ENCODE assay signal across 16 cellular contexts in the genomic region with DNA sequence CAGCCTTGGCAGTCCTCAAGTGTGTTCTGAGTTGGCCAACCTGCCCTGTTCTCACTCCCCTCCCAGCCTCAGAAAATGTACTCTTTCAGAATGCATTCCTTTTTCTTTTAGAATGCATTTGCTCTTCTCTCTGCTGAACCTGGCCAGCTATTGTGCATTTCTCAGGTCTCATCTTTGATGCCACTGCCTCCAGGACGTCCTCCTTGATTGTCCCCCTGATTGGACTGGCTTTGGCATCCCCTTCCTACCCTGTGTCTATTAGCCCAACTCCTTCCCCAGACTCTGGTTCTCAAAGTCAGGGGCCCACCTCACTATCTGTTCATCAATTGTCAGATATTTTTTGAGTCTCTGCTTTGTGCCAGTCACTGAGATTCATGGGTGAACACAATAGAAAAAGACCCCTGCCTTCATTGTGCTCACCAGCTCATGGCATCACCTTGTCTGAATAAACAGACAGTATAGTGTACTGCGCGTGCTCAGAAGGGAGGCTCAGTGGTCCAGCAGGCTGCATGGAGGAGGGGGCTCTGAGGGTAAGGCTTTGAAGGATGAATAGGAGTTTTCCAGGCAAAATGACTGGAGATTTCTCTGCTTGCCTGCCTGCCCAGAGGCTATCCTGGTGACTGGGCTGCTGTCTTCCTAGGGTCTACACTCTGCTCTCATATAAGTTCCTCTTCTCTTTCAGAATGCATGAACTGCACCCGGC.
DNase-seq lines count a peak whose midpoint lies in the region; ATAC-seq and TF ChIP-seq lines count a peak whose summit lies in the region.
"Had no signal": no experiment of that assay in that cellular context is flagged by ENCODE, and none has a peak within 500 bp of the region (broad histone marks: within the 10 kb centered on the region; RNA-seq: fewer than 3 reads in every experiment).

No MANE protein-coding gene starts in this region.

- no peak overlapping the region for H3K27ac ChIP-seq in MM.1S (ENCODE audit: low read length)
- no peak overlapping the region for H3K27ac ChIP-seq in effector memory CD4-positive, alpha-beta T cell (ENCODE audit: insufficient read depth, low read length, poor library complexity, severe bottlenecking)
- H3K27ac ChIP-seq: BLaER1 treated with 17β-estradiol and CSF1 and Interleukin-3, amounts not matched to agents 10 nM and 100 nM had no signal

- H3K4me1 ChIP-seq in MM.1S (ENCODE audit: low read length) = no peaks in the 10 kb centered on the region
- no peaks in the 10 kb centered on the region for H3K4me1 ChIP-seq in effector memory CD4-positive, alpha-beta T cell (ENCODE audit: control insufficient read depth, insufficient read depth, low read length, poor library complexity, severe bottlenecking)

- H4K20me1 ChIP-seq in MM.1S (ENCODE audit: insufficient read depth, low read length) = no peaks in the 10 kb centered on the region

- no peak for ATAC-seq in esophagus mucosa
- ATAC-seq: CD8-positive, alpha-beta T cell; HepG2 had no signal

- no peaks in the 10 kb centered on the region for H3K9me3 ChIP-seq in MM.1S (replicated peaks; ENCODE audit: insufficient read depth, low read length)
- H3K9me3 ChIP-seq in effector memory CD4-positive, alpha-beta T cell (ENCODE audit: control insufficient read depth, low read length) = no peaks in the 10 kb centered on the region

- no peaks in the 10 kb centered on the region for H3K4me1 Mint-ChIP-seq in activated naive CD4-positive, alpha-beta T cell treated with anti-CD3 and anti-CD28 coated beads, Interleukin-2, amount 50 U/mL, for 24 hours
- H3K4me1 Mint-ChIP-seq in nephron = peaks cover 16% of the 10 kb centered on the region
- H3K4me1 Mint-ChIP-seq: B cell had no signal

- H2AFZ ChIP-seq in MM.1S (ENCODE audit: low read length) = 0 out of 2 replicates have a peak overlapping the region, but pooled peaks have one; percentile 36

- no peaks in the 10 kb centered on the region for H3K36me3 Mint-ChIP-seq in activated naive CD4-positive, alpha-beta T cell treated with anti-CD3 and anti-CD28 coated beads, Interleukin-2, amount 50 U/mL, for 24 hours
- H3K36me3 Mint-ChIP-seq in nephron (ENCODE audit: low read depth) = peaks cover 5% of the 10 kb centered on the region
- H3K36me3 Mint-ChIP-seq: CD8-positive, alpha-beta T cell had no signal

- no peaks in the 10 kb centered on the region for H3K36me3 ChIP-seq in MM.1S (replicated peaks; ENCODE audit: insufficient read depth, low read length)
- H3K36me3 ChIP-seq in effector memory CD4-positive, alpha-beta T cell (ENCODE audit: control insufficient read depth, insufficient read depth, low read length) = no peaks in the 10 kb centered on the region
- H3K36me3 ChIP-seq: BLaER1 treated with 17β-estradiol and CSF1 and Interleukin-3, amounts not matched to agents 10 nM and 100 nM had no signal

- H3K4me2 ChIP-seq in MM.1S (ENCODE audit: low read depth, low read length) = no peak overlapping the region

- no peaks in the 10 kb centered on the region for H3K9me3 Mint-ChIP-seq in activated naive CD4-positive, alpha-beta T cell treated with anti-CD3 and anti-CD28 coated beads, Interleukin-2, amount 50 U/mL, for 24 hours
- H3K9me3 Mint-ChIP-seq in nephron = no peaks in the 10 kb centered on the region
- H3K9me3 Mint-ChIP-seq: CD8-positive, alpha-beta T cell; H9 had no signal

- H3K4me3 Mint-ChIP-seq in activated naive CD4-positive, alpha-beta T cell treated with anti-CD3 and anti-CD28 coated beads, Interleukin-2, amount 50 U/mL, for 24 hours = no peak overlapping the region
- no peak overlapping the region for H3K4me3 Mint-ChIP-seq in nephron
- H3K4me3 Mint-ChIP-seq: B cell; CD8-positive, alpha-beta T cell; H9 had no signal

- no peak overlapping the region for H3K4me3 ChIP-seq in MM.1S (ENCODE audit: low read length)
- no peak overlapping the region for H3K4me3 ChIP-seq in effector memory CD4-positive, alpha-beta T cell (ENCODE audit: insufficient read depth, low read depth, low read length, poor library complexity, severe bottlenecking)
- H3K4me3 ChIP-seq: BLaER1 treated with 17β-estradiol and CSF1 and Interleukin-3, amounts not matched to agents 10 nM and 100 nM had no signal

- H3K79me2 ChIP-seq in MM.1S (ENCODE audit: low read length) = no peaks in the 10 kb centered on the region

- H3K9ac ChIP-seq in MM.1S (ENCODE audit: low read length) = no peak overlapping the region
- H3K9ac ChIP-seq: BLaER1 treated with 17β-estradiol and CSF1 and Interleukin-3, amounts not matched to agents 10 nM and 100 nM had no signal

- H3K9me2 ChIP-seq in MM.1S (replicated peaks; ENCODE audit: insufficient read depth, low read length) = no peaks in the 10 kb centered on the region

- H3F3A ChIP-seq in MM.1S (ENCODE audit: insufficient read depth, low read length) = no peaks in the 10 kb centered on the region

- H3K27me3 ChIP-seq in MM.1S (replicated peaks; ENCODE audit: insufficient read depth, low read length) = peaks cover 90% of the 10 kb centered on the region
- H3K27me3 ChIP-seq in effector memory CD4-positive, alpha-beta T cell (replicated peaks; ENCODE audit: control insufficient read depth, insufficient read depth, low read length, poor library complexity, severe bottlenecking) = no peaks in the 10 kb centered on the region
- H3K27me3 ChIP-seq: BLaER1 treated with 17β-estradiol and CSF1 and Interleukin-3, amounts not matched to agents 10 nM and 100 nM had no signal

- TF ChIP-seq CTCF in MM.1S (IDR thresholded peaks at IDR 0.05; ENCODE audit: low read length) (no peak), nephron (IDR thresholded peaks at IDR 0.05; ENCODE audit: unreplicated experiment in 3 of 3) (no peak)

- peak overlapping the region; percentile 14 for H3K27ac Mint-ChIP-seq in activated naive CD4-positive, alpha-beta T cell treated with anti-CD3 and anti-CD28 coated beads, Interleukin-2, amount 50 U/mL, for 24 hours
- H3K27ac Mint-ChIP-seq in nephron = peak overlapping the region in 2 of 3 experiments; percentile 50 to 51
- H3K27ac Mint-ChIP-seq: B cell; CD8-positive, alpha-beta T cell had no signal

- DNase-seq in activated naive CD4-positive, alpha-beta T cell treated with anti-CD3 and anti-CD28 coated beads, Interleukin-2, amount 50 U/mL, for 16 hours = no peak
- no peak for DNase-seq in MM.1S
- no peak for DNase-seq in HuH-7 (ENCODE audit: low spot score)
- DNase-seq in effector memory CD4-positive, alpha-beta T cell = no peak
- DNase-seq: 8988T; Calu3; CD8-positive, alpha-beta T cell; DMS79 treated with DMSO at 0.1 percent for 48 hours; GF-D8; H9 had no signal

- H3K27me3 Mint-ChIP-seq in activated naive CD4-positive, alpha-beta T cell treated with anti-CD3 and anti-CD28 coated beads, Interleukin-2, amount 50 U/mL, for 24 hours = peaks cover 2% of the 10 kb centered on the region
- peaks cover 5% of the 10 kb centered on the region for H3K27me3 Mint-ChIP-seq in nephron (ENCODE audit: low read depth)
